9 cellular contexts compared by ENCODE assay signal in genomic region chr14:20971705-20972021, GRCh38. TPM values are rescaled to one million over a fixed set of nuclear protein-coding genes. Genes with fewer than 3 reads are reported as not detected.
DNase-seq lines count a peak whose midpoint lies in the region; ATAC-seq and TF ChIP-seq lines count a peak whose summit lies in the region.
"Had no signal": no experiment of that assay in that cellular context is flagged by ENCODE, and none has a peak within 500 bp of the region (broad histone marks: within the 10 kb centered on the region; RNA-seq: fewer than 3 reads in every experiment).

No MANE protein-coding gene starts in this region.

- DNase-seq in A673 (ENCODE audit: low spot score) (no peak), GM23338 (ENCODE audit: low spot score) (no peak), upper lobe of right lung (no peak), NCI-H526 (lab: John Stamatoyannopoulos, UW) (no peak), Kasumi-1 (lab: John Stamatoyannopoulos, UW) (no peak)
- no peak for DNase-seq in activated CD8-positive, alpha-beta T cell treated with anti-CD3 and anti-CD28 coated beads, Interleukin-2, amount 10 ng/mL, durations not matched to agents 7 days and 5 days

- H3K4me1 ChIP-seq in A673 (ENCODE audit: insufficient read depth, low read length, poor library complexity, severe bottlenecking) (peaks cover 3% of the 10 kb centered on the region), GM23338 (ENCODE audit: insufficient read depth) (peaks cover 7% of the 10 kb centered on the region), upper lobe of right lung (peaks cover 6% of the 10 kb centered on the region)

- peak overlapping the region; percentile 96 for H3K4me3 Mint-ChIP-seq in GM23338
- H3K4me3 Mint-ChIP-seq in activated CD8-positive, alpha-beta T cell treated with anti-CD3 and anti-CD28 coated beads, Interleukin-2, amount 10 ng/mL, durations not matched to agents 7 days and 5 days, result peak overlapping the region; percentile 86

- H3K4me3 ChIP-seq in A673 (ENCODE audit: low read depth, low read length, poor library complexity, severe bottlenecking), result peak overlapping the region; percentile 58
- peak overlapping the region; percentile 74 for H3K4me3 ChIP-seq in GM23338
- peak overlapping the region; percentile 67 for H3K4me3 ChIP-seq in upper lobe of right lung

- H3K36me3 ChIP-seq in A673 (ENCODE audit: insufficient read depth, low read length, poor library complexity, severe bottlenecking) (no peaks in the 10 kb centered on the region), GM23338 (ENCODE audit: insufficient read depth) (no peaks in the 10 kb centered on the region), upper lobe of right lung (no peaks in the 10 kb centered on the region)

- peak overlapping the region; percentile 66 for H3K27ac Mint-ChIP-seq in GM23338
- no peak overlapping the region for H3K27ac Mint-ChIP-seq in activated CD8-positive, alpha-beta T cell treated with anti-CD3 and anti-CD28 coated beads, Interleukin-2, amount 10 ng/mL, durations not matched to agents 7 days and 5 days

- intact Hi-C loops in A673 (cut with micrococcal nuclease; ENCODE audit: unreplicated experiment) (loop anchor here (1.0 to 5.0 kb wide), 4 partner anchors 99 to 339 kb away; no protein-coding TSS in a partner anchor), upper lobe of right lung (cut with DNase I) (no loop called here)

- no peaks in the 10 kb centered on the region for H3K9me3 ChIP-seq in A673 (ENCODE audit: low read depth, low read length, poor library complexity, severe bottlenecking)
- H3K9me3 ChIP-seq in upper lobe of right lung, result no peaks in the 10 kb centered on the region

- H2AFZ ChIP-seq in GM23338, result peak overlapping the region; percentile 35

- H3K4me1 Mint-ChIP-seq in GM23338, result peaks cover 9% of the 10 kb centered on the region
- peaks cover 14% of the 10 kb centered on the region for H3K4me1 Mint-ChIP-seq in activated CD8-positive, alpha-beta T cell treated with anti-CD3 and anti-CD28 coated beads, Interleukin-2, amount 10 ng/mL, durations not matched to agents 7 days and 5 days (ENCODE audit: low read depth)

- H4K20me1 ChIP-seq in GM23338 (replicated peaks; ENCODE audit: insufficient read depth), result no peaks in the 10 kb centered on the region

- peak overlapping the region; percentile 64 for H3K4me2 ChIP-seq in GM23338

- BruUV-seq in A673 (replicated peaks; lab: Mats Ljungman, UMichigan), result no TSS peak

- no peaks in the 10 kb centered on the region for H3K79me2 ChIP-seq in GM23338 (replicated peaks; ENCODE audit: insufficient read depth)

- no peak for TF ChIP-seq CTCF in A673 (conservative IDR thresholded peaks at IDR 0.05; ENCODE audit: low read depth, low read length)
- TF ChIP-seq CTCF in GM23338 (conservative IDR thresholded peaks at IDR 0.05; ENCODE audit: low read depth in 2 of 2), result no peak
- TF ChIP-seq CTCF in upper lobe of right lung (IDR thresholded peaks at IDR 0.05), result no peak

- POLR2A ChIA-PET in A673 (lab: Charles Lee; ENCODE audit: low non-redundant PET), result no interaction called here
- POLR2A ChIA-PET in activated CD8-positive, alpha-beta T cell treated with anti-CD3 and anti-CD28 coated beads, Interleukin-2, amount 10 ng/mL, durations not matched to agents 7 days and 5 days (lab: Charles Lee), result no interaction called here

- no peaks in the 10 kb centered on the region for H3K9me3 Mint-ChIP-seq in GM23338
- no peaks in the 10 kb centered on the region for H3K9me3 Mint-ChIP-seq in activated CD8-positive, alpha-beta T cell treated with anti-CD3 and anti-CD28 coated beads, Interleukin-2, amount 10 ng/mL, durations not matched to agents 7 days and 5 days (ENCODE audit: insufficient read depth)

- ATAC-seq in GM23338 (no peak; the same call in 1 of the 3 replicates), upper lobe of right lung (no peak), HG03039 (IDR thresholded peaks at IDR 0.05; ENCODE audit: unreplicated experiment) (no peak)
- no peak for ATAC-seq in activated CD8-positive, alpha-beta T cell treated with anti-CD3 and anti-CD28 coated beads, Interleukin-2, amount 10 ng/mL, durations not matched to agents 7 days and 5 days

- H3K27me3 ChIP-seq in A673 (replicated peaks; ENCODE audit: insufficient read depth, low read depth, low read length, poor library complexity) (no peaks in the 10 kb centered on the region), GM23338 (ENCODE audit: insufficient read depth) (0 out of 2 replicates have a peak, but pooled peaks cover 4% of the 10 kb centered on the region), layer of hippocampus (ENCODE audit: control insufficient read depth, insufficient read depth, low read length) (no peaks in the 10 kb centered on the region), upper lobe of right lung (no peaks in the 10 kb centered on the region)

- H3K27ac ChIP-seq in A673 (ENCODE audit: low read depth, low read length, poor library complexity, severe bottlenecking) (no peak overlapping the region), GM23338 (ENCODE audit: low read depth) (no peak overlapping the region), layer of hippocampus (ENCODE audit: low read depth, low read length) (peak overlapping the region; percentile 41), upper lobe of right lung (peak overlapping the region; percentile 74)

- H3K36me3 Mint-ChIP-seq in GM23338 (ENCODE audit: low read depth), result no peaks in the 10 kb centered on the region
- no peaks in the 10 kb centered on the region for H3K36me3 Mint-ChIP-seq in activated CD8-positive, alpha-beta T cell treated with anti-CD3 and anti-CD28 coated beads, Interleukin-2, amount 10 ng/mL, durations not matched to agents 7 days and 5 days (ENCODE audit: low read depth)

- 0 out of 2 replicates have a peak, but pooled peaks cover 6% of the 10 kb centered on the region for H3K9me2 ChIP-seq in GM23338 (ENCODE audit: insufficient read depth)

- CTCF ChIA-PET in A673 (lab: Charles Lee), result interaction anchor here (0.5 to 2.0 kb wide), 11 partner anchors 9 to 290 kb away, joined by 3 to 21 read pairs (median 6); no protein-coding TSS in a partner anchor
- CTCF ChIA-PET in activated CD8-positive, alpha-beta T cell treated with anti-CD3 and anti-CD28 coated beads, Interleukin-2, amount 10 ng/mL, durations not matched to agents 7 days and 5 days (lab: Charles Lee), result interaction anchor here (0.5 to 5.9 kb wide), 40 partner anchors 9 to 510 kb away, joined by 3 to 79 read pairs (median 8); partner anchors contain the start of genes ARHGEF40, PIP4P1, RNASE4 and RNASE6

- peaks cover 6% of the 10 kb centered on the region for H3K27me3 Mint-ChIP-seq in GM23338 (ENCODE audit: insufficient read depth, low read depth, poor library complexity)
- H3K27me3 Mint-ChIP-seq in activated CD8-positive, alpha-beta T cell treated with anti-CD3 and anti-CD28 coated beads, Interleukin-2, amount 10 ng/mL, durations not matched to agents 7 days and 5 days (ENCODE audit: low read depth), result peaks cover 47% of the 10 kb centered on the region

- no peaks in the 10 kb centered on the region for H3F3A ChIP-seq in GM23338 (replicated peaks; ENCODE audit: low read depth)

TF ChIP-seq in GM23338, 12 proteins besides CTCF, POLR2A, EP300 and RAD21:
- TF ChIP-seq, protein P1, sequence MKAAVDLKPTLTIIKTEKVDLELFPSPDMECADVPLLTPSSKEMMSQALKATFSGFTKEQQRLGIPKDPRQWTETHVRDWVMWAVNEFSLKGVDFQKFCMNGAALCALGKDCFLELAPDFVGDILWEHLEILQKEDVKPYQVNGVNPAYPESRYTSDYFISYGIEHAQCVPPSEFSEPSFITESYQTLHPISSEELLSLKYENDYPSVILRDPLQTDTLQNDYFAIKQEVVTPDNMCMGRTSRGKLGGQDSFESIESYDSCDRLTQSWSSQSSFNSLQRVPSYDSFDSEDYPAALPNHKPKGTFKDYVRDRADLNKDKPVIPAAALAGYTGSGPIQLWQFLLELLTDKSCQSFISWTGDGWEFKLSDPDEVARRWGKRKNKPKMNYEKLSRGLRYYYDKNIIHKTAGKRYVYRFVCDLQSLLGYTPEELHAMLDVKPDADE (IDR thresholded peaks at IDR 0.05), result no peak
- TF ChIP-seq EZH2 (IDR thresholded peaks at IDR 0.05; ENCODE audit: low read depth, unreplicated experiment), result no peak
- TF ChIP-seq NANOG (IDR thresholded peaks at IDR 0.05; ENCODE audit: borderline replicate concordance), result no peak

RNA-seq across cellular contexts. Expression of gene RNASE2, which starts 16.4 kb away (rescaled TPM):
- total RNA-seq in A673 (2021), result not detected in 2 replicates
- not detected in 2 replicates for total RNA-seq in GM23338 (2014; rRNA removed; shearing (Covaris generic))
- polyA plus RNA-seq in GM23338 (2016; fragmentation: Nextera tagmentation; extraction: Ambion mirVana), result not detected in 2 replicates
- not detected for total RNA-seq in activated CD8-positive, alpha-beta T cell treated with anti-CD3 and anti-CD28 coated beads, Interleukin-2, amount 10 ng/mL, durations not matched to agents 7 days and 5 days
- 4.1 TPM for total RNA-seq in upper lobe of right lung

RNA-seq across cellular contexts. Expression of gene METTL17, which starts 18.1 kb away (rescaled TPM):
- 95.4 and 98.4 TPM in 2 replicates for total RNA-seq in A673 (2021)
- 156 and 163 TPM in 2 replicates for total RNA-seq in GM23338 (2014; rRNA removed; shearing (Covaris generic))
- 74.9 and 77.7 TPM in 2 replicates for polyA plus RNA-seq in GM23338 (2016; fragmentation: Nextera tagmentation; extraction: Ambion mirVana)
- 100 to 1,000 TPM in 1 of 2 experiments, 10 to 100 TPM in 1; 97.5 to 103 TPM for total RNA-seq in activated CD8-positive, alpha-beta T cell treated with anti-CD3 and anti-CD28 coated beads, Interleukin-2, amount 10 ng/mL, durations not matched to agents 7 days and 5 days
- 51.0 TPM for total RNA-seq in upper lobe of right lung

RNA-seq across cellular contexts. Expression of gene SLC39A2, which starts 27.4 kb away (rescaled TPM):
- total RNA-seq in A673 (2021) (not detected in 2 replicates), upper lobe of right lung (not detected)
- not detected in 2 replicates for total RNA-seq in GM23338 (2014; rRNA removed; shearing (Covaris generic))
- polyA plus RNA-seq in GM23338 (2016; fragmentation: Nextera tagmentation; extraction: Ambion mirVana), result not detected in 2 replicates
- not detected for total RNA-seq in activated CD8-positive, alpha-beta T cell treated with anti-CD3 and anti-CD28 coated beads, Interleukin-2, amount 10 ng/mL, durations not matched to agents 7 days and 5 days

RNA-seq across cellular contexts. Expression of gene NDRG2, which starts 53.2 kb away (rescaled TPM):
- total RNA-seq in A673 (2021), result 8.0 and 17.1 TPM in 2 replicates
- total RNA-seq in GM23338 (2014; rRNA removed; shearing (Covaris generic)), result 15.2 and 20.6 TPM in 2 replicates
- 8.8 and 10.5 TPM in 2 replicates for polyA plus RNA-seq in GM23338 (2016; fragmentation: Nextera tagmentation; extraction: Ambion mirVana)
- total RNA-seq in activated CD8-positive, alpha-beta T cell treated with anti-CD3 and anti-CD28 coated beads, Interleukin-2, amount 10 ng/mL, durations not matched to agents 7 days and 5 days, result 1 to 10 TPM; 6.2 to 7.6 TPM
- total RNA-seq in upper lobe of right lung, result 127 TPM

RNA-seq across cellular contexts. Expression of gene TPPP2, which starts 58.4 kb away (rescaled TPM):
- not detected in 2 replicates for total RNA-seq in A673 (2021)
- not detected in 2 replicates for total RNA-seq in GM23338 (2014; rRNA removed; shearing (Covaris generic))
- polyA plus RNA-seq in GM23338 (2016; fragmentation: Nextera tagmentation; extraction: Ambion mirVana), result not detected in 2 replicates
- not detected for total RNA-seq in activated CD8-positive, alpha-beta T cell treated with anti-CD3 and anti-CD28 coated beads, Interleukin-2, amount 10 ng/mL, durations not matched to agents 7 days and 5 days
- total RNA-seq in upper lobe of right lung, result not detected
- polyA plus RNA-seq: adipose tissue had no signal

Comparison
In these comparisons a context has a peak if more than half of its experiments do, and no peak if none do; other contexts are left out.
1. H3K27ac ChIP-seq: peak in layer of hippocampus (single experiment) and upper lobe of right lung (single experiment); none in A673 (single experiment) and GM23338 (single experiment).
2. Peak in every context shown above with its lines, with median percentiles within 50 percentile points of each other: H3K4me3 ChIP-seq.